Comparison of ENCODE assay signal across 10 cellular contexts in the genomic region with DNA sequence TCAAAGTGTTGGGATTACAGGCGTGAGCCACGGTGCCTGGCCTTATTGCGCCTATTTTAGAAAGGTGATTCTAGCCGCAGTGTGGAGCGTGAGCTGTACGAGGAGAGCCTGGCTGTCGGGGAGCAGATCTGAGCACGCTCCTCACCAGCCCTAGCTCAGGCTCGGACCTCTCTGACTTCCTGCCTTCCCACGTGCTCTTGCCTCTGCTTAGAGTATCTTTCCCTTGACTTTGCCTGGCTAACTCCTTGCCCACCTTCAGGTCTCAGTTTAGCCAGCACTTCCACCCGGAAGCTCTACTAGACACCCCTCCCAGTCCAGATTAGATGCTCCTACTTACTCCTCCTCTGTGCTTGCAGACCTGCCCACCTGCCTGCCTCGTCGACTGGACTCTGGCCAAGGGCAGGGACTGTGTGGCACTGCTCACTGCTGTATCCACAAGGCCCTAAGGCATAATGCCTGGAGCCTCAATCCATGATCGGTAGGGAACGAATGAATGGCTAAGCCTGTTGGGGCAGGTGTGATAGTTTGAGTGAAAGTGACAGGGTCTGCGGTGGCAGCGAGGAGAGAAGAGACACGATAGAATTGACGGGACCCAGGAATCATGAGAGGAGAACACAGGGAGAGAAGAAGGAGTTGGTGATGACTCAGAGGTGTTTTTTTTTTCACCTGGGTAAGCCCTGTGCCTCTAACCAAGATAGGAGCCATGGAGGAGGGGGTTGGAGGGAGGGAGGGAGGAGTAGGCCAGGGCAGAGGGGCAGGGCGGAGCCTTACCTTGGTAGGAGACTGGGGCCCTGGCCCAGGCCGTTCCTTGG. TPM values are rescaled to one million over a fixed set of nuclear protein-coding genes. Genes with fewer than 3 reads are reported as not detected.
DNase-seq lines count a peak whose midpoint lies in the region; ATAC-seq and TF ChIP-seq lines count a peak whose summit lies in the region.
"Had no signal": no experiment of that assay in that cellular context is flagged by ENCODE, and none has a peak within 500 bp of the region (broad histone marks: within the 10 kb centered on the region; RNA-seq: fewer than 3 reads in every experiment).

No MANE protein-coding gene starts in this region.

- no peaks in the 10 kb centered on the region for H3K27me3 ChIP-seq in mesenchymal stem cell (ENCODE audit: control insufficient read depth in 1 of 2, insufficient read depth in 1 of 2, low read length in 2 of 2)
- no peaks in the 10 kb centered on the region for H3K27me3 ChIP-seq in upper lobe of right lung
- H3K27me3 ChIP-seq: BE2C had no signal

- intact Hi-C loops in MCF 10A (cut with micrococcal nuclease) (loop anchor here (1.0 kb wide), 1 partner anchor 102 kb away; no protein-coding TSS in a partner anchor), upper lobe of right lung (cut with DNase I) (no loop called here)

- no peak overlapping the region for H4K91ac ChIP-seq in mesenchymal stem cell (ENCODE audit: low read length)

- no peak overlapping the region for H2BK120ac ChIP-seq in mesenchymal stem cell (ENCODE audit: low read depth, low read length)

- WGBS in mesenchymal stem cell, result 80% methylated on average over 20 of the region's 21 CpGs

- H3K9ac ChIP-seq in mesenchymal stem cell (ENCODE audit: low read length), result no peak overlapping the region

- H3K4me1 ChIP-seq in mesenchymal stem cell (ENCODE audit: control insufficient read depth, insufficient read depth, low read depth, low read length), result peaks cover 33% of the 10 kb centered on the region
- H3K4me1 ChIP-seq in upper lobe of right lung, result peaks cover 47% of the 10 kb centered on the region
- H3K4me1 ChIP-seq: BE2C had no signal

- peak overlapping the region; percentile 44 for H3K27ac Mint-ChIP-seq in activated naive CD4-positive, alpha-beta T cell treated with anti-CD3 and anti-CD28 coated beads, Interleukin-2, amount 50 U/mL, for 24 hours
- H3K27ac Mint-ChIP-seq in MCF 10A (ENCODE audit: low read depth, unreplicated experiment), result peak overlapping the region; percentile 39

- H3K9me3 ChIP-seq in mesenchymal stem cell (ENCODE audit: control insufficient read depth, low read length) (no peaks in the 10 kb centered on the region), upper lobe of right lung (no peaks in the 10 kb centered on the region)
- H3K9me3 ChIP-seq: BE2C had no signal

- H3K4me2 ChIP-seq in mesenchymal stem cell (ENCODE audit: low read length, poor library complexity, severe bottlenecking), result no peak overlapping the region

- H3K36me3 ChIP-seq in mesenchymal stem cell (ENCODE audit: control insufficient read depth in 1 of 2, insufficient read depth in 2 of 2, low read depth in 1 of 2, low read length in 2 of 2) (no peaks in the 10 kb centered on the region), upper lobe of right lung (no peaks in the 10 kb centered on the region)
- H3K36me3 ChIP-seq: BE2C had no signal

- no peaks in the 10 kb centered on the region for H3K27me3 Mint-ChIP-seq in activated naive CD4-positive, alpha-beta T cell treated with anti-CD3 and anti-CD28 coated beads, Interleukin-2, amount 50 U/mL, for 24 hours
- H3K27me3 Mint-ChIP-seq in MCF 10A (ENCODE audit: insufficient read depth, unreplicated experiment), result no peaks in the 10 kb centered on the region

- CTCF ChIA-PET in MCF 10A (lab: Yijun Ruan, JAX), result interaction anchor here (0.6 to 3.7 kb wide), 2 partner anchors 39 to 90 kb away, joined by 3 to 15 read pairs; no protein-coding TSS in a partner anchor

- no peak for DNase-seq in activated naive CD4-positive, alpha-beta T cell treated with anti-CD3 and anti-CD28 coated beads, Interleukin-2, amount 50 U/mL, for 16 hours
- DNase-seq in MCF 10A (ENCODE audit: unreplicated experiment) (peak; percentile 74), mesenchymal stem cell (no peak), upper lobe of right lung (no peak), GM19238 (ENCODE audit: insufficient read length, low spot score) (no peak), 8988T (no peak)
- DNase-seq: BE2C, hypothalamus had no signal

- peak overlapping the region in 1 of 2 experiments; percentile 42 for H3K18ac ChIP-seq in mesenchymal stem cell (ENCODE audit: low read depth in 1 of 2, low read length in 2 of 2)

- H3K36me3 Mint-ChIP-seq in activated naive CD4-positive, alpha-beta T cell treated with anti-CD3 and anti-CD28 coated beads, Interleukin-2, amount 50 U/mL, for 24 hours, result no peaks in the 10 kb centered on the region
- H3K36me3 Mint-ChIP-seq in MCF 10A (ENCODE audit: insufficient read depth, unreplicated experiment), result no peaks in the 10 kb centered on the region

- H3K79me1 ChIP-seq in mesenchymal stem cell (replicated peaks; ENCODE audit: low read length, poor library complexity, severe bottlenecking), result no peaks in the 10 kb centered on the region

- H3K4me1 Mint-ChIP-seq in activated naive CD4-positive, alpha-beta T cell treated with anti-CD3 and anti-CD28 coated beads, Interleukin-2, amount 50 U/mL, for 24 hours, result peaks cover 50% of the 10 kb centered on the region
- peaks cover 43% of the 10 kb centered on the region for H3K4me1 Mint-ChIP-seq in MCF 10A (ENCODE audit: insufficient read depth, unreplicated experiment)

- no peak overlapping the region for H3K14ac ChIP-seq in mesenchymal stem cell (ENCODE audit: low read length in 2 of 2)

- no peak overlapping the region for H3K4me3 ChIP-seq in mesenchymal stem cell (ENCODE audit: insufficient read depth in 1 of 2, low read depth in 1 of 2, low read length in 2 of 2)
- no peak overlapping the region for H3K4me3 ChIP-seq in upper lobe of right lung

- peak overlapping the region; percentile 38 to 75 for H2BK12ac ChIP-seq in mesenchymal stem cell (ENCODE audit: low read length in 2 of 2)

- H3K27ac ChIP-seq in mesenchymal stem cell (ENCODE audit: low read length, poor library complexity, severe bottlenecking) (no peak overlapping the region), upper lobe of right lung (peak overlapping the region; percentile 36)

- no peaks in the 10 kb centered on the region for H3K9me3 Mint-ChIP-seq in activated naive CD4-positive, alpha-beta T cell treated with anti-CD3 and anti-CD28 coated beads, Interleukin-2, amount 50 U/mL, for 24 hours
- no peaks in the 10 kb centered on the region for H3K9me3 Mint-ChIP-seq in MCF 10A (ENCODE audit: unreplicated experiment)

- H3K23ac ChIP-seq in mesenchymal stem cell (ENCODE audit: low read length in 2 of 2), result no peak overlapping the region

- H2AFZ ChIP-seq in mesenchymal stem cell (ENCODE audit: low read depth, low read length), result no peak overlapping the region

- BruUV-seq in MCF 10A (replicated peaks; lab: Mats Ljungman, UMichigan), result no TSS peak

- H2BK5ac ChIP-seq in mesenchymal stem cell (ENCODE audit: low read depth, low read length, poor library complexity, severe bottlenecking), result no peak overlapping the region

- H4K8ac ChIP-seq in mesenchymal stem cell (ENCODE audit: low read length), result no peak overlapping the region

- no peak overlapping the region for H2BK15ac ChIP-seq in mesenchymal stem cell (ENCODE audit: low read depth, poor library complexity, severe bottlenecking)

- no peak overlapping the region for H3K4ac ChIP-seq in mesenchymal stem cell (ENCODE audit: low read depth in 1 of 2, low read length in 2 of 2)

- no peak overlapping the region for H2AK5ac ChIP-seq in mesenchymal stem cell (ENCODE audit: low read length, severe bottlenecking)

- ATAC-seq in upper lobe of right lung (no peak), GM18498 (IDR thresholded peaks at IDR 0.05; ENCODE audit: unreplicated experiment) (no peak)

- POLR2A ChIA-PET in MCF 10A (lab: Yijun Ruan, JAX), result interaction anchor here (0.7 to 3.0 kb wide), 5 partner anchors 9 to 103 kb away, joined by 3 to 17 read pairs (median 3); partner anchors contain the start of gene WASF2

- TF ChIP-seq CTCF in MCF 10A (IDR thresholded peaks at IDR 0.05; ENCODE audit: unreplicated experiment), result no peak
- TF ChIP-seq CTCF in upper lobe of right lung (IDR thresholded peaks at IDR 0.05), result no peak

- H3K4me3 Mint-ChIP-seq in activated naive CD4-positive, alpha-beta T cell treated with anti-CD3 and anti-CD28 coated beads, Interleukin-2, amount 50 U/mL, for 24 hours, result no peak overlapping the region
- H3K4me3 Mint-ChIP-seq in MCF 10A (ENCODE audit: unreplicated experiment), result no peak overlapping the region

RNA-seq across cellular contexts. Expression of gene WASF2, which starts 28.1 kb away (rescaled TPM):
- 131 and 154 TPM in 2 replicates for total RNA-seq in MCF 10A (2022)
- 68.4 TPM for polyA plus RNA-seq in mesenchymal stem cell (2013, experiment 1 of 2)
- 68.6 TPM for polyA plus RNA-seq in mesenchymal stem cell (2013, experiment 2 of 2)
- total RNA-seq in upper lobe of right lung, result 156 TPM
